ENCODE assay signal across 21 cellular contexts in the genomic region with DNA sequence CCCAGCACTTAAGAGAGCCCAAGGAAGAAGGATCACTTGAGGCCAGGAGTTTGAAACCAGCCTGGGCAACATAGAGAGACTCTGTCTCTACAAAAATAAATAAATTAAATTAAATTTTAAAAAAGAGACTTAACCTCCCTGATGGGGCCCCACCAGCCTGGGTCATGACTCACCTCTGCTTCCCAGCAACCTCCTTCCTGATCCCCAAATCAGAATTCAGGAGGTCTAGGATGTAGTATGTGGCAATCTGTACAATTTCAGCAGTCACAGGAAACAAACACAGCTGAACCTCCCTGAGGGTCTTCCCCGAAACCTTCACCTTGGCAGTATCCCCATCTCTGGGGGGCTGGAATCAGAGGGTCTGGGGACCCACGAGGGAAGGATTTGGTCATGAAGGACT. TPM values are rescaled to one million over a fixed set of nuclear protein-coding genes. Genes with fewer than 3 reads are reported as not detected.
DNase-seq lines count a peak whose midpoint lies in the region; ATAC-seq, FAIRE-seq and TF ChIP-seq lines count a peak whose summit lies in the region.
"Had no signal": no experiment of that assay in that cellular context is flagged by ENCODE, and none has a peak within 500 bp of the region (broad histone marks: within the 10 kb centered on the region; RNA-seq: fewer than 3 reads in every experiment).

No MANE protein-coding gene starts in this region.

- H3K18ac ChIP-seq in mesenchymal stem cell (ENCODE audit: low read depth in 1 of 2, low read length in 2 of 2) = no peak overlapping the region

- H3K9ac ChIP-seq in mesenchymal stem cell (ENCODE audit: low read length) (peak overlapping the region; percentile 60), MM.1S (ENCODE audit: low read length) (no peak overlapping the region)

- WGBS in mesenchymal stem cell = 85% methylated on average over 2 of the region's 2 CpGs

- H2AFZ ChIP-seq in mesenchymal stem cell (ENCODE audit: low read depth, low read length) (no peak overlapping the region), MM.1S (ENCODE audit: low read length) (no peak overlapping the region)

- DNase-seq in AG08395 (ENCODE audit: low spot score) (peak; percentile 48), HCEC 1CT (peak; percentile 80), bronchial epithelial cell (ENCODE audit: low read depth) (peak; percentile 33), mesenchymal stem cell (no peak), MM.1S (no peak), coronary artery (ENCODE audit: low spot score) (no peak)
- DNase-seq: activated CD4-positive, alpha-beta T cell treated with anti-CD3 and anti-CD28 coated beads, Interleukin-2, amount 10 ng/mL, durations not matched to agents 7 days and 5 days; amniotic stem cell; BE2C; GOT3; lower lobe of right lung; naive thymus-derived CD8-positive, alpha-beta T cell; retina; SHP77 treated with DMSO at 0.1 percent for 48 hours; stimulated activated CD4-positive, alpha-beta T cell treated with anti-CD3 and anti-CD28 coated beads, Interleukin-4, amount 100 ng/mL, for 24 hours; T-helper 9 cell; upper lobe of left lung had no signal

- H3K14ac ChIP-seq in mesenchymal stem cell (ENCODE audit: low read length in 2 of 2) = no peak overlapping the region

- no peak overlapping the region for H3K23ac ChIP-seq in mesenchymal stem cell (ENCODE audit: low read length in 2 of 2)

- no peak overlapping the region for H4K8ac ChIP-seq in mesenchymal stem cell (ENCODE audit: low read length)

- no peak overlapping the region for H2BK15ac ChIP-seq in mesenchymal stem cell (ENCODE audit: low read depth, poor library complexity, severe bottlenecking)

- H4K91ac ChIP-seq in mesenchymal stem cell (ENCODE audit: low read length) = no peak overlapping the region

- H3K4me1 ChIP-seq in mesenchymal stem cell (ENCODE audit: control insufficient read depth, insufficient read depth, low read depth, low read length) (peaks cover 24% of the 10 kb centered on the region), MM.1S (ENCODE audit: low read length) (0 out of 2 replicates have a peak, but pooled peaks cover 10% of the 10 kb centered on the region)

- no peak for ATAC-seq in GM21717 (IDR thresholded peaks at IDR 0.05; ENCODE audit: unreplicated experiment)
- no peak for ATAC-seq in GM19324 (IDR thresholded peaks at IDR 0.05; ENCODE audit: low FRiP score, unreplicated experiment)
- ATAC-seq: lower lobe of right lung; naive thymus-derived CD8-positive, alpha-beta T cell had no signal

- no peaks in the 10 kb centered on the region for H3F3A ChIP-seq in MM.1S (ENCODE audit: insufficient read depth, low read length)

- no peak overlapping the region for H2BK5ac ChIP-seq in mesenchymal stem cell (ENCODE audit: low read depth, low read length, poor library complexity, severe bottlenecking)

- no peaks in the 10 kb centered on the region for H3K79me2 ChIP-seq in MM.1S (ENCODE audit: low read length)

- no peaks in the 10 kb centered on the region for H3K79me1 ChIP-seq in mesenchymal stem cell (replicated peaks; ENCODE audit: low read length, poor library complexity, severe bottlenecking)

- H4K20me1 ChIP-seq in MM.1S (ENCODE audit: insufficient read depth, low read length) = no peaks in the 10 kb centered on the region

- H3K4ac ChIP-seq in mesenchymal stem cell (ENCODE audit: low read depth in 1 of 2, low read length in 2 of 2) = no peak overlapping the region

- H3K4me2 ChIP-seq in mesenchymal stem cell (ENCODE audit: low read length, poor library complexity, severe bottlenecking) (no peak overlapping the region), MM.1S (ENCODE audit: low read depth, low read length) (no peak overlapping the region)

- H3K27me3 ChIP-seq in bronchial epithelial cell (ENCODE audit: control insufficient read depth, insufficient read depth, low read length) (no peaks in the 10 kb centered on the region), mesenchymal stem cell (ENCODE audit: control insufficient read depth in 1 of 2, insufficient read depth in 1 of 2, low read length in 2 of 2) (no peaks in the 10 kb centered on the region), MM.1S (replicated peaks; ENCODE audit: insufficient read depth, low read length) (no peaks in the 10 kb centered on the region)
- H3K27me3 ChIP-seq: BE2C, upper lobe of left lung had no signal

- no peaks in the 10 kb centered on the region for H3K9me2 ChIP-seq in MM.1S (replicated peaks; ENCODE audit: insufficient read depth, low read length)

- peak overlapping the region; percentile 20 for H2AK5ac ChIP-seq in mesenchymal stem cell (ENCODE audit: low read length, severe bottlenecking)

- H2BK12ac ChIP-seq in mesenchymal stem cell (ENCODE audit: low read length in 2 of 2) = peak overlapping the region in 1 of 2 experiments; percentile 15

- H2BK120ac ChIP-seq in mesenchymal stem cell (ENCODE audit: low read depth, low read length) = no peak overlapping the region

- no peak overlapping the region for H3K4me3 ChIP-seq in bronchial epithelial cell (ENCODE audit: low read depth, low read length)
- H3K4me3 ChIP-seq in mesenchymal stem cell (ENCODE audit: insufficient read depth in 1 of 2, low read depth in 1 of 2, low read length in 2 of 2) = peak overlapping the region in 1 of 2 experiments; percentile 26
- no peak overlapping the region for H3K4me3 ChIP-seq in MM.1S (ENCODE audit: low read length)
- H3K4me3 ChIP-seq in coronary artery = no peak overlapping the region
- H3K4me3 ChIP-seq: lower lobe of right lung, upper lobe of left lung had no signal

- no peak for FAIRE-seq in bronchial epithelial cell (lab: Jason Lieb, UNC)
- FAIRE-seq: colon, HTR-8/SVneo had no signal

- H3K9me3 ChIP-seq in mesenchymal stem cell (ENCODE audit: control insufficient read depth, low read length) = no peaks in the 10 kb centered on the region
- no peaks in the 10 kb centered on the region for H3K9me3 ChIP-seq in MM.1S (replicated peaks; ENCODE audit: insufficient read depth, low read length)
- H3K9me3 ChIP-seq: BE2C, lower lobe of right lung, upper lobe of left lung had no signal

- H3K27ac ChIP-seq in mesenchymal stem cell (ENCODE audit: low read length, poor library complexity, severe bottlenecking) = no peak overlapping the region
- no peak overlapping the region for H3K27ac ChIP-seq in MM.1S (ENCODE audit: low read length)
- no peak overlapping the region for H3K27ac ChIP-seq in coronary artery

- TF ChIP-seq CTCF in bronchial epithelial cell (IDR thresholded peaks at IDR 0.05; ENCODE audit: insufficient read depth, low read length, severe bottlenecking) (no peak), MM.1S (IDR thresholded peaks at IDR 0.05; ENCODE audit: low read length) (no peak), coronary artery (IDR thresholded peaks at IDR 0.05) (no peak)

- no peaks in the 10 kb centered on the region for H3K36me3 ChIP-seq in bronchial epithelial cell (ENCODE audit: control insufficient read depth, insufficient read depth, low read length)
- no peaks in the 10 kb centered on the region for H3K36me3 ChIP-seq in mesenchymal stem cell (ENCODE audit: control insufficient read depth in 1 of 2, insufficient read depth in 2 of 2, low read depth in 1 of 2, low read length in 2 of 2)
- H3K36me3 ChIP-seq in MM.1S (replicated peaks; ENCODE audit: insufficient read depth, low read length) = no peaks in the 10 kb centered on the region
- H3K36me3 ChIP-seq: BE2C, lower lobe of right lung, upper lobe of left lung had no signal

RNA-seq across cellular contexts. Expression of a gene that starts 9.7 kb away (rescaled TPM):
- total RNA-seq in bronchial epithelial cell = 32.8 and 34.2 TPM in 2 replicates
- 45.2 TPM for polyA plus RNA-seq in mesenchymal stem cell (2013, experiment 1 of 2)
- polyA plus RNA-seq in mesenchymal stem cell (2013, experiment 2 of 2) = 47.7 TPM

RNA-seq across cellular contexts. Expression of a gene that starts 16.4 kb away (rescaled TPM):
- total RNA-seq in bronchial epithelial cell = 18.7 and 20.7 TPM in 2 replicates
- polyA plus RNA-seq in mesenchymal stem cell (2013, experiment 1 of 2) = 17.9 TPM
- 17.3 TPM for polyA plus RNA-seq in mesenchymal stem cell (2013, experiment 2 of 2)

RNA-seq across cellular contexts. Expression of a gene that starts 17.5 kb away (rescaled TPM):
- 1.3 and 2.0 TPM in 2 replicates for total RNA-seq in bronchial epithelial cell
- 1.3 TPM for polyA plus RNA-seq in mesenchymal stem cell (2013, experiment 1 of 2)
- polyA plus RNA-seq in mesenchymal stem cell (2013, experiment 2 of 2) = 0.93 TPM

RNA-seq across cellular contexts. Expression of a gene that starts 18.0 kb away (rescaled TPM):
- 0.38 and 0.53 TPM in 2 replicates for total RNA-seq in bronchial epithelial cell
- 0.47 TPM for polyA plus RNA-seq in mesenchymal stem cell (2013, experiment 1 of 2)
- polyA plus RNA-seq in mesenchymal stem cell (2013, experiment 2 of 2) = 0.56 TPM

RNA-seq across cellular contexts. Expression of a gene that starts 33.0 kb away (rescaled TPM):
- total RNA-seq in bronchial epithelial cell = 7.6 and 12.7 TPM in 2 replicates
- 47.5 TPM for polyA plus RNA-seq in mesenchymal stem cell (2013, experiment 1 of 2)
- polyA plus RNA-seq in mesenchymal stem cell (2013, experiment 2 of 2) = 47.0 TPM

Comparison
In these comparisons a context has a peak if more than half of its experiments do, and no peak if none do; other contexts are left out.
1. DNase-seq: peak in AG08395 (single experiment), HCEC 1CT (single experiment) and bronchial epithelial cell (single experiment); none in mesenchymal stem cell (single experiment), MM.1S (single experiment) and coronary artery (single experiment).